12 cellular contexts compared by ENCODE assay signal in genomic region chr20:58192567-58192966, GRCh38. TPM values are rescaled to one million over a fixed set of nuclear protein-coding genes. Genes with fewer than 3 reads are reported as not detected.
A peak's percentile ranks its signal among the peaks of the same experiment; 100 is the strongest.
DNase-seq lines count a peak whose midpoint lies in the region; ATAC-seq and TF ChIP-seq lines count a peak whose summit lies in the region.
"Had no signal": no experiment of that assay in that cellular context is flagged by ENCODE, and none has a peak within 500 bp of the region (broad histone marks: within the 10 kb centered on the region; RNA-seq: fewer than 3 reads in every experiment).

No MANE protein-coding gene starts in this region.

- no peak overlapping the region for H3K4me3 ChIP-seq in fibroblast of villous mesenchyme (ENCODE audit: low read depth, low read length)
- H3K4me3 ChIP-seq: MG63 had no signal

- H3K4me1 Mint-ChIP-seq in activated CD4-positive, alpha-beta memory T cell treated with anti-CD3 and anti-CD28 coated beads, Interleukin-2, amount 10 ng/mL, durations not matched to agents 7 days and 5 days = no peaks in the 10 kb centered on the region
- H3K4me1 Mint-ChIP-seq in stimulated activated naive CD8-positive, alpha-beta T cell treated with anti-CD3 and anti-CD28 coated beads, Interleukin-15, amount 100 ng/mL, for 72 hours = no peaks in the 10 kb centered on the region
- H3K4me1 Mint-ChIP-seq: CD4-positive, alpha-beta memory T cell had no signal

- H3K9me3 Mint-ChIP-seq in activated CD4-positive, alpha-beta memory T cell treated with anti-CD3 and anti-CD28 coated beads, Interleukin-2, amount 10 ng/mL, durations not matched to agents 7 days and 5 days = peaks cover 3% of the 10 kb centered on the region
- H3K9me3 Mint-ChIP-seq in stimulated activated naive CD8-positive, alpha-beta T cell treated with anti-CD3 and anti-CD28 coated beads, Interleukin-15, amount 100 ng/mL, for 72 hours = peaks cover 10 to 13% of the 10 kb centered on the region in 2 donors
- H3K9me3 Mint-ChIP-seq: CD4-positive, alpha-beta memory T cell had no signal

- peak; percentile 13 to 14 for DNase-seq in activated CD4-positive, alpha-beta T cell treated with anti-CD3 and anti-CD28 coated beads for 24 hours (ENCODE audit: low read depth in 2 of 2)
- DNase-seq in activated CD4-positive, alpha-beta T cell treated with anti-CD3 and anti-CD28 coated beads for 1 hour = no peak
- DNase-seq in activated CD4-positive, alpha-beta memory T cell treated with anti-CD3 and anti-CD28 coated beads, Interleukin-2, amount 10 ng/mL, durations not matched to agents 7 days and 5 days = peak; percentile 34
- DNase-seq in fibroblast of villous mesenchyme (ENCODE audit: low read depth) (no peak), NOMO-1 (lab: John Stamatoyannopoulos, UW; ENCODE audit: unreplicated experiment in 2 of 2) (no peak), AML-193 (lab: John Stamatoyannopoulos, UW) (no peak)
- DNase-seq in stimulated activated naive CD8-positive, alpha-beta T cell treated with anti-CD3 and anti-CD28 coated beads, Interleukin-15, amount 100 ng/mL, for 72 hours = peak; percentile 32 to 38
- DNase-seq: MG63 had no signal

- no peak overlapping the region for H3K4me3 Mint-ChIP-seq in activated CD4-positive, alpha-beta memory T cell treated with anti-CD3 and anti-CD28 coated beads, Interleukin-2, amount 10 ng/mL, durations not matched to agents 7 days and 5 days
- H3K4me3 Mint-ChIP-seq in stimulated activated naive CD8-positive, alpha-beta T cell treated with anti-CD3 and anti-CD28 coated beads, Interleukin-15, amount 100 ng/mL, for 72 hours = no peak overlapping the region
- H3K4me3 Mint-ChIP-seq: CD4-positive, alpha-beta memory T cell; dendritic cell treated with granulocyte-macrophage colony-stimulating factor and Interleukin-4, amounts not matched to agents 40 ng/mL and 50 ng/mL, for 4 days had no signal

- no peak for ATAC-seq in stimulated activated naive CD8-positive, alpha-beta T cell treated with anti-CD3 and anti-CD28 coated beads, Interleukin-15, amount 100 ng/mL, for 72 hours
- ATAC-seq in HG03432 (IDR thresholded peaks at IDR 0.05; ENCODE audit: unreplicated experiment) = no peak

- H3K27me3 Mint-ChIP-seq in activated CD4-positive, alpha-beta memory T cell treated with anti-CD3 and anti-CD28 coated beads, Interleukin-2, amount 10 ng/mL, durations not matched to agents 7 days and 5 days = peaks cover 8% of the 10 kb centered on the region
- peaks cover 19% of the 10 kb centered on the region for H3K27me3 Mint-ChIP-seq in stimulated activated naive CD8-positive, alpha-beta T cell treated with anti-CD3 and anti-CD28 coated beads, Interleukin-15, amount 100 ng/mL, for 72 hours
- H3K27me3 Mint-ChIP-seq: dendritic cell treated with granulocyte-macrophage colony-stimulating factor and Interleukin-4, amounts not matched to agents 40 ng/mL and 50 ng/mL, for 4 days had no signal

- no peaks in the 10 kb centered on the region for H3K36me3 Mint-ChIP-seq in activated CD4-positive, alpha-beta memory T cell treated with anti-CD3 and anti-CD28 coated beads, Interleukin-2, amount 10 ng/mL, durations not matched to agents 7 days and 5 days (ENCODE audit: low read depth)
- H3K36me3 Mint-ChIP-seq: CD4-positive, alpha-beta memory T cell had no signal

- TF ChIP-seq CTCF in fibroblast of villous mesenchyme (IDR thresholded peaks at IDR 0.05; ENCODE audit: insufficient read depth, low read depth, low read length) = peak; percentile 70

- CTCF ChIA-PET in activated CD4-positive, alpha-beta memory T cell treated with anti-CD3 and anti-CD28 coated beads, Interleukin-2, amount 10 ng/mL, durations not matched to agents 7 days and 5 days (lab: Charles Lee) = interaction anchor here (1.8 kb wide), 1 partner anchor 10 kb away, joined by 5 read pairs; no protein-coding TSS in a partner anchor

- POLR2A ChIA-PET in activated CD4-positive, alpha-beta memory T cell treated with anti-CD3 and anti-CD28 coated beads, Interleukin-2, amount 10 ng/mL, durations not matched to agents 7 days and 5 days (lab: Charles Lee) = no interaction called here

- H3K27ac Mint-ChIP-seq in activated CD4-positive, alpha-beta memory T cell treated with anti-CD3 and anti-CD28 coated beads, Interleukin-2, amount 10 ng/mL, durations not matched to agents 7 days and 5 days = no peak overlapping the region
- H3K27ac Mint-ChIP-seq in stimulated activated naive CD8-positive, alpha-beta T cell treated with anti-CD3 and anti-CD28 coated beads, Interleukin-15, amount 100 ng/mL, for 72 hours = no peak overlapping the region
- H3K27ac Mint-ChIP-seq: CD4-positive, alpha-beta memory T cell; dendritic cell treated with granulocyte-macrophage colony-stimulating factor and Interleukin-4, amounts not matched to agents 40 ng/mL and 50 ng/mL, for 4 days had no signal

RNA-seq across cellular contexts. Expression of gene ANKRD60, which starts 35.9 kb away (rescaled TPM):
- total RNA-seq in activated CD4-positive, alpha-beta memory T cell treated with anti-CD3 and anti-CD28 coated beads, Interleukin-2, amount 10 ng/mL, durations not matched to agents 7 days and 5 days = not detected
- total RNA-seq in fibroblast of villous mesenchyme = not detected in 2 replicates
- total RNA-seq: CD4-positive, alpha-beta memory T cell; skeletal muscle tissue had no signal

Comparison
In these comparisons a context has a peak if more than half of its experiments do, and no peak if none do; other contexts are left out.
1. DNase-seq: peak in activated CD4-positive, alpha-beta T cell treated with anti-CD3 and anti-CD28 coated beads for 24 hours (2 of 2), activated CD4-positive, alpha-beta memory T cell treated with anti-CD3 and anti-CD28 coated beads, Interleukin-2, amount 10 ng/mL, durations not matched to agents 7 days and 5 days (single experiment) and stimulated activated naive CD8-positive, alpha-beta T cell treated with anti-CD3 and anti-CD28 coated beads, Interleukin-15, amount 100 ng/mL, for 72 hours (2 of 2); none in activated CD4-positive, alpha-beta T cell treated with anti-CD3 and anti-CD28 coated beads for 1 hour (single experiment), fibroblast of villous mesenchyme (single experiment), NOMO-1 (0 of 2) and AML-193 (0 of 2).